Comparison of ENCODE assay signal across 24 cellular contexts in genomic region chr1:58440696-58441095, GRCh38.
"Had no signal": no experiment of that assay in that cellular context is flagged by ENCODE, and none has a peak within 500 bp of the region (broad histone marks: within the 10 kb centered on the region; RNA-seq: fewer than 3 reads in every experiment).

No MANE protein-coding gene starts in this region.

- DNase-seq: activated CD4-positive, alpha-beta T cell treated with anti-CD3 and anti-CD28 coated beads, Interleukin-2, amount 10 ng/mL, durations not matched to agents 24 days and 14 days; activated CD4-positive, alpha-beta T cell treated with anti-CD3 and anti-CD28 coated beads, Interleukin-2, amount 50 U/mL, for 4 hours; activated CD8-positive, alpha-beta T cell treated with anti-CD3 and anti-CD28 coated beads, Interleukin-2, amount 10 ng/mL, durations not matched to agents 7 days and 5 days; activated gamma-delta T cell; activated naive CD4-positive, alpha-beta T cell treated with Interleukin-2 at 50 U/mL for 16 hours; activated naive CD8-positive, alpha-beta T cell treated with anti-CD3 and anti-CD28 coated beads, Interleukin-2, amount 10 ng/mL, durations not matched to agents 7 days and 5 days; activated T-cell treated with anti-CD3 and anti-CD28 coated beads, Interleukin-2, amount 50 U/mL, for 24 hours; Kasumi-1; KG1; NCI-H1105; NCI-H1417 treated with DMSO at 0.1 percent for 48 hours; NCI-H187 treated with DMSO at 0.1 percent for 48 hours; NCI-H2081 treated with DMSO at 0.1 percent for 48 hours; NCI-H524 treated with DMSO at 0.1 percent for 48 hours; PC-3; Peyer's patch; RPMI8226; SIG-M5; SW 1271; T-helper 1 cell; T-helper 2 cell; T-helper 9 cell had no signal

- H3K4me1 ChIP-seq: ascending aorta, Peyer's patch had no signal

- H3K27ac ChIP-seq: ascending aorta, Peyer's patch had no signal

- H3K9me3 ChIP-seq: ascending aorta, Peyer's patch had no signal

- H3K36me3 ChIP-seq: ascending aorta, Peyer's patch had no signal

- H3K4me3 ChIP-seq: ascending aorta, Peyer's patch had no signal

- H3K27me3 ChIP-seq: ascending aorta, Peyer's patch had no signal

- ATAC-seq: activated CD8-positive, alpha-beta T cell treated with anti-CD3 and anti-CD28 coated beads, Interleukin-2, amount 10 ng/mL, durations not matched to agents 7 days and 5 days; PC-3; Right ventricle myocardium inferior had no signal
